In the genomic region with DNA sequence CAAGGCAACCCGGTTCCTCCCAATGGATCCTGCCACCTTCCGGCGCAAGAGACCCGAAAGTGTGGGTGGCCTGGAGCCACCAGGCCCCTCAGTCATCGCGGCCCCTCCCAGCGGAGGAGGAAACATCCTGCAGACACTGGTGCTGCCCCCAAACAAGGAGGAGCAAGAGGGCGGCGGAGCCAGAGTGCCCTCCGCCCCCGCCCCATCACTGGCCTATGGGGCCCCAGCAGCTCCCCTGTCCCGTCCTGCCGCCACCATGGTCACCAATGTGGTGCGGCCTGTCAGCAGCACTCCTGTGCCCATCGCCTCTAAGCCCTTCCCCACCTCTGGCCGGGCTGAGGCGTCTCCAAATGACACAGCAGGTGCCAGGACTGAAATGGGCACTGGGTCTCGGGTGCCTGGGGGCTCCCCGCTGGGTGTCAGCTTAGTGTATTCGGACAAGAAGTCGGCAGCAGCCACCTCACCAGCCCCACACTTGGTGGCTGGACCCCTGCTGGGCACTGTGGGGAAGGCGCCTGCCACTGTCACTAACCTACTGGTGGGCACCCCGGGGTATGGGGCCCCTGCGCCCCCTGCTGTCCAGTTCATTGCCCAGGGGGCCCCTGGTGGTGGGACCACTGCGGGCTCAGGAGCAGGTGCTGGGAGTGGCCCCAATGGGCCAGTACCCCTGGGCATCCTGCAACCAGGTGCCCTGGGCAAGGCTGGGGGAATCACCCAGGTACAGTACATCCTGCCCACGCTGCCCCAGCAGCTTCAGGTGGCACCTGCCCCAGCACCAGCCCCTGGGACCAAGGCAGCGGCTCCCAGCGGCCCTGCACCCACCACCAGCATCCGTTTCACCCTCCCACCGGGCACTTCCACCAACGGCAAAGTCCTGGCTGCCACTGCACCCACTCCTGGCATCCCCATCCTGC, we compare ENCODE assay signal across 8 cellular contexts. TPM values are rescaled to one million over a fixed set of nuclear protein-coding genes. Genes with fewer than 3 reads are reported as not detected.
DNase-seq lines count a peak whose midpoint lies in the region; ATAC-seq and TF ChIP-seq lines count a peak whose summit lies in the region.

No MANE protein-coding gene starts in this region.

- POLR2A ChIA-PET in GM10248 (lab: Yijun Ruan, JAX) = no interaction called here
- POLR2A ChIA-PET in Panc1 (lab: Charles Lee) = no interaction called here

- H3K27ac ChIP-seq in Panc1 (ENCODE audit: low read length) (no peak overlapping the region), left lung (no peak overlapping the region), upper lobe of left lung (no peak overlapping the region), coronary artery (no peak overlapping the region)

- ATAC-seq in Panc1 (peak; percentile 71), left lung (peak; percentile 8), upper lobe of left lung (ENCODE audit: low FRiP score in 2 of 2) (peak in 1 of 2 donors; percentile 21), HG03095 (IDR thresholded peaks at IDR 0.05; ENCODE audit: unreplicated experiment) (no peak), HG03565 (IDR thresholded peaks at IDR 0.05; ENCODE audit: unreplicated experiment) (no peak)

- peak; percentile 37 for TF ChIP-seq CTCF in GM10248 (IDR thresholded peaks at IDR 0.05; ENCODE audit: control extremely low read depth, extremely low read depth, low read depth, missing control alignments)
- TF ChIP-seq CTCF in Panc1 (IDR thresholded peaks at IDR 0.05) = peak; percentile 78
- peak; percentile 7 to 42 for TF ChIP-seq CTCF in left lung (IDR thresholded peaks at IDR 0.05)
- peak; percentile 38 to 62 (median 54) for TF ChIP-seq CTCF in upper lobe of left lung (IDR thresholded peaks at IDR 0.05)
- TF ChIP-seq CTCF in coronary artery (IDR thresholded peaks at IDR 0.05) = no peak

- intact Hi-C loops in Panc1 (cut with micrococcal nuclease; ENCODE audit: unreplicated experiment) = no loop called here
- intact Hi-C loops in left lung (cut with DNase I) = no loop called here

- CTCF ChIA-PET in GM10248 (lab: Yijun Ruan, JAX) (interaction anchor here (1.5 kb wide), 1 partner anchor 92 kb away, joined by 3 read pairs; no protein-coding TSS in a partner anchor), Panc1 (lab: Charles Lee) (interaction anchor here (0.6 kb wide), 1 partner anchor 10 kb away, joined by 3 read pairs; no protein-coding TSS in a partner anchor)

- no peak overlapping the region for H3K4me3 ChIP-seq in Panc1 (ENCODE audit: low read depth in 2 of 2, low read length in 2 of 2)
- no peak overlapping the region for H3K4me3 ChIP-seq in left lung
- H3K4me3 ChIP-seq in upper lobe of left lung = no peak overlapping the region
- no peak overlapping the region for H3K4me3 ChIP-seq in coronary artery

- DNase-seq in GM10248 (ENCODE audit: extremely low spot score) = no peak
- DNase-seq in Panc1 (ENCODE audit: low read depth, low spot score) = no peak
- peak; percentile 67 for DNase-seq in activated naive CD4-positive, alpha-beta T cell treated with anti-CD3 and anti-CD28 coated beads, Interleukin-2, amount 50 U/mL, for 16 hours
- DNase-seq in left lung = peak in 1 of 2 donors; percentile 79
- DNase-seq in upper lobe of left lung = peak in 1 of 2 donors; percentile 83
- no peak for DNase-seq in coronary artery (ENCODE audit: low spot score)

- BruUV-seq in Panc1 (replicated peaks; lab: Mats Ljungman, UMichigan) = no TSS peak

- in situ Hi-C loops in Panc1 (cut with HindIII; ENCODE audit: low pct_unique_long_range_greater_than_20kb, low sequenced_read_pairs) = no loop called here

- no peak for TF ChIP-seq POLR2A in upper lobe of left lung (IDR thresholded peaks at IDR 0.05)

- H3K4me1 ChIP-seq in Panc1 (ENCODE audit: control insufficient read depth, insufficient read depth, low read length) (peaks cover 6% of the 10 kb centered on the region), left lung (peaks cover 5 to 10% of the 10 kb centered on the region in 2 donors), upper lobe of left lung (peaks cover 6 to 12% (median 9%) of the 10 kb centered on the region in 4 donors)

- H3K27me3 ChIP-seq in Panc1 (ENCODE audit: control insufficient read depth, insufficient read depth, low read length) (no peaks in the 10 kb centered on the region), left lung (no peaks in the 10 kb centered on the region), upper lobe of left lung (no peaks in the 10 kb centered on the region)

- WGBS in upper lobe of left lung, 2 donors = 86 to 90% methylated on average over 18 to 24 of the region's 31 CpGs

- TF ChIP-seq EP300 in upper lobe of left lung (IDR thresholded peaks at IDR 0.05) = no peak

- H3K9me3 ChIP-seq in Panc1 (ENCODE audit: control insufficient read depth, insufficient read depth, low read depth, low read length) (no peaks in the 10 kb centered on the region), left lung (no peaks in the 10 kb centered on the region), upper lobe of left lung (no peaks in the 10 kb centered on the region)

- H3K36me3 ChIP-seq in Panc1 (ENCODE audit: control insufficient read depth, insufficient read depth, low read length) (no peaks in the 10 kb centered on the region; the same call in 1 of the 2 replicates), left lung (peaks cover 0 to 89% of the 10 kb centered on the region in 2 donors), upper lobe of left lung (peaks cover 27 to 91% (median 84%) of the 10 kb centered on the region in 4 donors)

RNA-seq across cellular contexts. Expression of a gene that starts 11.2 kb away (rescaled TPM):
- total RNA-seq in Panc1 (2021; ENCODE audit: unreplicated experiment) (2.1 TPM), left lung (1 to 10 TPM; 1.1 TPM), upper lobe of left lung (1 to 10 TPM in 1 of 6 donors, under 1 TPM in 2, not detected in 3; 0.40 to 1.4 (median 0.61) TPM)
- 2.2 TPM for polyA plus RNA-seq in Panc1 (2012; ENCODE audit: insufficient read length)

RNA-seq across cellular contexts. Expression of a gene that starts 11.6 kb away (rescaled TPM):
- total RNA-seq in Panc1 (2021; ENCODE audit: unreplicated experiment) = 92.2 TPM
- polyA plus RNA-seq in Panc1 (2012; ENCODE audit: insufficient read length) = 160 TPM
- total RNA-seq in left lung = 10 to 100 TPM; 25.0 to 25.7 TPM
- total RNA-seq in upper lobe of left lung = 10 to 100 TPM; 13.6 to 21.2 (median 18.8) TPM

RNA-seq across cellular contexts. Expression of a gene that starts 21.7 kb away (rescaled TPM):
- total RNA-seq in Panc1 (2021; ENCODE audit: unreplicated experiment) = 67.4 TPM
- 49.9 TPM for polyA plus RNA-seq in Panc1 (2012; ENCODE audit: insufficient read length)
- 10 to 100 TPM; 59.8 to 76.1 TPM for total RNA-seq in left lung
- 100 to 1,000 TPM in 1 of 6 donors, 10 to 100 TPM in 5; 52.6 to 170 (median 77.7) TPM for total RNA-seq in upper lobe of left lung

RNA-seq across cellular contexts. Expression of a gene that starts 22.3 kb away (rescaled TPM):
- total RNA-seq in Panc1 (2021; ENCODE audit: unreplicated experiment) (3.0 TPM), left lung (under 1 TPM; 0.21 to 0.32 TPM), upper lobe of left lung (under 1 TPM in 3 of 6 donors, not detected in 3; 0.34 to 0.79 (median 0.49) TPM)
- polyA plus RNA-seq in Panc1 (2012; ENCODE audit: insufficient read length) = 4.3 TPM

RNA-seq across cellular contexts. Expression of a gene that starts 34.7 kb away (rescaled TPM):
- total RNA-seq in Panc1 (2021; ENCODE audit: unreplicated experiment) (14.2 TPM), left lung (10 to 100 TPM; 15.7 to 24.9 TPM), upper lobe of left lung (10 to 100 TPM; 13.7 to 30.7 (median 17.8) TPM)
- 25.5 TPM for polyA plus RNA-seq in Panc1 (2012; ENCODE audit: insufficient read length)

Comparison
In these comparisons a context has a peak if more than half of its experiments do, and no peak if none do; other contexts are left out.
1. ATAC-seq: peak in Panc1 (single experiment) and left lung (single experiment); none in HG03095 (single experiment) and HG03565 (single experiment).